Comparison of ENCODE assay signal across 15 cellular contexts in genomic region chr21:29677326-29677725, GRCh38.
"Had no signal": no experiment of that assay in that cellular context is flagged by ENCODE, and none has a peak within 500 bp of the region (broad histone marks: within the 10 kb centered on the region; RNA-seq: fewer than 3 reads in every experiment).

No MANE protein-coding gene starts in this region.

- ATAC-seq: heart right ventricle, left ventricle myocardium superior, psoas muscle had no signal

- DNase-seq: activated B cell treated with CpG ODN at 0.5 μM for 24 hours; activated CD4-positive, alpha-beta T cell treated with anti-CD3 and anti-CD28 coated beads, Interleukin-2, amount 10 ng/mL, durations not matched to agents 7 days and 5 days; activated CD8-positive, alpha-beta memory T cell treated with anti-CD3 and anti-CD28 coated beads for 24 hours; activated naive CD4-positive, alpha-beta T cell treated with Interleukin-2 at 50 U/mL for 16 hours; central memory CD4-positive, alpha-beta T cell; effector CD4-positive, alpha-beta T cell; foreskin melanocyte; heart right ventricle; left ventricle myocardium superior; mesendoderm; nephron progenitor cell; psoas muscle; stimulated activated CD4-positive, alpha-beta T cell treated with anti-CD3 and anti-CD28 coated beads, Interleukin-2, amount 100 ng/mL, for 48 hours; upper lobe of left lung had no signal

- H3K27ac Mint-ChIP-seq: activated B cell treated with CpG ODN at 0.5 μM for 24 hours; activated CD4-positive, alpha-beta T cell treated with anti-CD3 and anti-CD28 coated beads, Interleukin-2, amount 10 ng/mL, durations not matched to agents 7 days and 5 days; nephron progenitor cell; stimulated activated naive CD8-positive, alpha-beta T cell treated with anti-CD3 and anti-CD28 coated beads, Interleukin-15, Interleukin-2, amounts not matched to agents 100 ng/mL and 50 ng/mL, for 24 hours had no signal

- H3K9me3 Mint-ChIP-seq: activated B cell treated with CpG ODN at 0.5 μM for 24 hours; nephron progenitor cell; stimulated activated naive CD8-positive, alpha-beta T cell treated with anti-CD3 and anti-CD28 coated beads, Interleukin-15, Interleukin-2, amounts not matched to agents 100 ng/mL and 50 ng/mL, for 24 hours had no signal

- H3K27me3 Mint-ChIP-seq: activated B cell treated with CpG ODN at 0.5 μM for 24 hours had no signal

- H3K4me3 Mint-ChIP-seq: activated B cell treated with CpG ODN at 0.5 μM for 24 hours; activated CD4-positive, alpha-beta T cell treated with anti-CD3 and anti-CD28 coated beads, Interleukin-2, amount 10 ng/mL, durations not matched to agents 7 days and 5 days; nephron progenitor cell; stimulated activated naive CD8-positive, alpha-beta T cell treated with anti-CD3 and anti-CD28 coated beads, Interleukin-15, Interleukin-2, amounts not matched to agents 100 ng/mL and 50 ng/mL, for 24 hours had no signal

- H3K4me1 Mint-ChIP-seq: activated CD4-positive, alpha-beta T cell treated with anti-CD3 and anti-CD28 coated beads, Interleukin-2, amount 10 ng/mL, durations not matched to agents 7 days and 5 days had no signal
